Comparison of ENCODE assay signal across 15 cellular contexts in the genomic region with DNA sequence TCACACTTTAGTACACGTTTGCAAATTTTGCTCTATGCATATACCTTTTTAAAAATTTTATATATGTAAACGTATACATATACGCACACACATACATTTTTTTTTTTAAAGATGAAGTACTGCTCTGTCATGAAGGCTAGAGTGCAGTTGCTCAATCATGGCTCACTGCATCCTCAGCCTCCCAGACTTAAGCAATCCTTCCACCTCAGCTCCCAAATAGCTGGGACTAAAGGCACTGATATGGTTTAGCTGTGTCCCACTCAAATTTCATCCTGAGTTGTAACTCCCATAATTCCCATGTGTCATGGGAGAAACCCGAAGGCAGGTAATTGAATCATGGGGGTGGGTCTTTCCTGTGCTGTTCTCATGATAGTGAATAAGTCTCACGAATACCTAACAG.
"Had no signal": no experiment of that assay in that cellular context is flagged by ENCODE, and none has a peak within 500 bp of the region (broad histone marks: within the 10 kb centered on the region; RNA-seq: fewer than 3 reads in every experiment).

No MANE protein-coding gene starts in this region.

- H3K4me1 Mint-ChIP-seq: immature natural killer cell, natural killer cell had no signal

- DNase-seq: effector memory CD4-positive, alpha-beta T cell; gastrocnemius medialis; immature natural killer cell; left cardiac atrium; natural killer cell; ovary; stimulated activated CD4-positive, alpha-beta T cell treated with anti-CD3 and anti-CD28 coated beads, Interleukin-2, amount 100 ng/mL, for 48 hours; stimulated activated naive CD4-positive, alpha-beta T cell treated with Interleukin-2 at 50 U/mL for 16 hours had no signal

- H3K4me3 Mint-ChIP-seq: immature natural killer cell, mesothelial cell of epicardium, natural killer cell, neural crest cell, type B pancreatic cell had no signal

- H3K27ac Mint-ChIP-seq: immature natural killer cell, mesothelial cell of epicardium, natural killer cell, type B pancreatic cell had no signal

- H3K27me3 ChIP-seq: esophagus muscularis mucosa, gastrocnemius medialis, ovary, right atrium auricular region had no signal

- H3K9me3 ChIP-seq: esophagus muscularis mucosa, gastrocnemius medialis, ovary, right atrium auricular region had no signal

- H3K36me3 Mint-ChIP-seq: immature natural killer cell, mesothelial cell of epicardium, natural killer cell, type B pancreatic cell had no signal

- H3K4me2 ChIP-seq: smooth muscle cell had no signal

- H3K4me3 ChIP-seq: esophagus muscularis mucosa, gastrocnemius medialis, ovary, right atrium auricular region, smooth muscle cell had no signal

- H3K27ac ChIP-seq: epithelial cell of prostate, esophagus muscularis mucosa, gastrocnemius medialis, ovary, right atrium auricular region had no signal

- H3K36me3 ChIP-seq: esophagus muscularis mucosa, gastrocnemius medialis, ovary, right atrium auricular region had no signal

- H3K27me3 Mint-ChIP-seq: type B pancreatic cell had no signal

- H3K9me3 Mint-ChIP-seq: immature natural killer cell, mesothelial cell of epicardium, natural killer cell, neural crest cell, type B pancreatic cell had no signal

- H3K4me1 ChIP-seq: gastrocnemius medialis had no signal

- ATAC-seq: gastrocnemius medialis, natural killer cell had no signal
